20 cellular contexts compared by ENCODE assay signal in genomic region chr9:114361542-114361941, GRCh38. TPM values are rescaled to one million over a fixed set of nuclear protein-coding genes. Genes with fewer than 3 reads are reported as not detected.
A peak's percentile ranks its signal among the peaks of the same experiment; 100 is the strongest.
DNase-seq lines count a peak whose midpoint lies in the region; ATAC-seq and TF ChIP-seq lines count a peak whose summit lies in the region.
"Had no signal": no experiment of that assay in that cellular context is flagged by ENCODE, and none has a peak within 500 bp of the region (broad histone marks: within the 10 kb centered on the region; RNA-seq: fewer than 3 reads in every experiment).

No MANE protein-coding gene starts in this region.

- H3K9me2 ChIP-seq in hepatocyte (replicated peaks; ENCODE audit: insufficient read depth): no peaks in the 10 kb centered on the region

- H3K4me1 Mint-ChIP-seq in activated T-cell treated with anti-CD3 and anti-CD28 coated beads, Interleukin-2, amount 50 U/mL, for 24 hours (ENCODE audit: low read depth): peaks cover 71% of the 10 kb centered on the region
- peaks cover 67% of the 10 kb centered on the region for H3K4me1 Mint-ChIP-seq in activated T-cell treated with anti-CD3 and anti-CD28 coated beads, Interleukin-2, amount 50 U/mL, for 4 hours (ENCODE audit: low read depth)
- H3K4me1 Mint-ChIP-seq in activated CD4-positive, alpha-beta memory T cell treated with anti-CD3 and anti-CD28 coated beads for 36 hours (ENCODE audit: low read depth): peaks cover 64% of the 10 kb centered on the region
- H3K4me1 Mint-ChIP-seq in stimulated activated naive B cell treated with anti-CD40 and anti-IgM and Interleukin-4, amounts not matched to agents 10 μg/mL and 1 μg/mL and 100 μg/mL, for 72 hours: peaks cover 41 to 52% of the 10 kb centered on the region in 2 donors
- H3K4me1 Mint-ChIP-seq: neural progenitor cell had no signal

- H3K79me2 ChIP-seq in hepatocyte: no peaks in the 10 kb centered on the region

- no peaks in the 10 kb centered on the region for H3K9me3 ChIP-seq in effector memory CD4-positive, alpha-beta T cell (ENCODE audit: control insufficient read depth, low read length)
- no peaks in the 10 kb centered on the region for H3K9me3 ChIP-seq in hepatocyte (ENCODE audit: low read depth)
- H3K9me3 ChIP-seq: Caco-2, thyroid gland had no signal

- ATAC-seq in activated T-cell treated with anti-CD3 and anti-CD28 coated beads, Interleukin-2, amount 50 U/mL, for 4 hours: no peak
- no peak for ATAC-seq in stimulated activated naive B cell treated with anti-CD40 and anti-IgM and Interleukin-4, amounts not matched to agents 10 μg/mL and 1 μg/mL and 100 μg/mL, for 72 hours (replicated peaks)
- no peak for ATAC-seq in HG02798 (IDR thresholded peaks at IDR 0.05; ENCODE audit: poor library complexity, unreplicated experiment)
- ATAC-seq: SK-N-SH treated with all-trans-retinoic acid at 6 μM for 48 hours had no signal

- H3K9me3 Mint-ChIP-seq in activated T-cell treated with anti-CD3 and anti-CD28 coated beads, Interleukin-2, amount 50 U/mL, for 24 hours: no peaks in the 10 kb centered on the region
- H3K9me3 Mint-ChIP-seq in activated T-cell treated with anti-CD3 and anti-CD28 coated beads, Interleukin-2, amount 50 U/mL, for 4 hours: no peaks in the 10 kb centered on the region
- H3K9me3 Mint-ChIP-seq in activated CD4-positive, alpha-beta memory T cell treated with anti-CD3 and anti-CD28 coated beads for 36 hours: no peaks in the 10 kb centered on the region
- H3K9me3 Mint-ChIP-seq in stimulated activated naive B cell treated with anti-CD40 and anti-IgM and Interleukin-4, amounts not matched to agents 10 μg/mL and 1 μg/mL and 100 μg/mL, for 72 hours: peaks cover 4 to 5% of the 10 kb centered on the region in 2 donors
- H3K9me3 Mint-ChIP-seq: neural progenitor cell had no signal

- no peak overlapping the region for H3K4me2 ChIP-seq in hepatocyte
- H3K4me2 ChIP-seq: neural progenitor cell had no signal

- peaks cover 84% of the 10 kb centered on the region for H3K36me3 ChIP-seq in effector memory CD4-positive, alpha-beta T cell (ENCODE audit: control insufficient read depth, insufficient read depth, low read length)
- H3K36me3 ChIP-seq in hepatocyte (replicated peaks; ENCODE audit: insufficient read depth, low read depth): peaks cover 6% of the 10 kb centered on the region
- H3K36me3 ChIP-seq: neural progenitor cell had no signal

- no peak for TF ChIP-seq CTCF in hepatocyte (IDR thresholded peaks at IDR 0.05; ENCODE audit: poor library complexity)

- peaks cover 97% of the 10 kb centered on the region for H3K36me3 Mint-ChIP-seq in activated T-cell treated with anti-CD3 and anti-CD28 coated beads, Interleukin-2, amount 50 U/mL, for 24 hours (ENCODE audit: low read depth)
- H3K36me3 Mint-ChIP-seq in activated T-cell treated with anti-CD3 and anti-CD28 coated beads, Interleukin-2, amount 50 U/mL, for 4 hours (ENCODE audit: insufficient read depth): peaks cover 67% of the 10 kb centered on the region
- peaks cover 74% of the 10 kb centered on the region for H3K36me3 Mint-ChIP-seq in activated CD4-positive, alpha-beta memory T cell treated with anti-CD3 and anti-CD28 coated beads for 36 hours
- peaks cover 62 to 72% of the 10 kb centered on the region in 2 donors for H3K36me3 Mint-ChIP-seq in stimulated activated naive B cell treated with anti-CD40 and anti-IgM and Interleukin-4, amounts not matched to agents 10 μg/mL and 1 μg/mL and 100 μg/mL, for 72 hours

- no peak overlapping the region for H2AFZ ChIP-seq in hepatocyte
- H2AFZ ChIP-seq: neural progenitor cell had no signal

- no peaks in the 10 kb centered on the region for H3K27me3 ChIP-seq in effector memory CD4-positive, alpha-beta T cell (replicated peaks; ENCODE audit: control insufficient read depth, insufficient read depth, low read length, poor library complexity, severe bottlenecking)
- H3K27me3 ChIP-seq in hepatocyte: no peaks in the 10 kb centered on the region
- H3K27me3 ChIP-seq: brain microvascular endothelial cell, neural progenitor cell, thyroid gland had no signal

- 97% methylated on average over 7 of the region's 7 CpGs for WGBS in hepatocyte (ENCODE audit: low lambda C conversion rate, missing lambda C conversion rate)

- no peak for DNase-seq in activated T-cell treated with anti-CD3 and anti-CD28 coated beads, Interleukin-2, amount 50 U/mL, for 24 hours
- no peak for DNase-seq in activated T-cell treated with anti-CD3 and anti-CD28 coated beads, Interleukin-2, amount 50 U/mL, for 4 hours
- DNase-seq in activated CD4-positive, alpha-beta memory T cell treated with anti-CD3 and anti-CD28 coated beads for 36 hours: no peak
- no peak for DNase-seq in effector memory CD4-positive, alpha-beta T cell
- no peak for DNase-seq in stimulated activated naive B cell treated with anti-CD40 and anti-IgM and Interleukin-4, amounts not matched to agents 10 μg/mL and 1 μg/mL and 100 μg/mL, for 72 hours
- DNase-seq in hepatocyte (ENCODE audit: low spot score) (no peak), NCI-H2081 (lab: John Stamatoyannopoulos, UW) (no peak)
- DNase-seq: ACHN; brain microvascular endothelial cell; Caco-2; cortex of kidney; foreskin fibroblast; MM.1S; NCI-H1694 treated with DMSO at 0.1 percent for 48 hours; NCI-H446; stimulated activated CD4-positive, alpha-beta T cell treated with anti-CD3 and anti-CD28 coated beads, Interleukin-12 subunit alpha, Interleukin-12 subunit beta, amount 100 ng/mL, for 4 hours; thyroid gland had no signal

- no peaks in the 10 kb centered on the region for H4K20me1 ChIP-seq in hepatocyte (ENCODE audit: insufficient read depth, poor library complexity, severe bottlenecking)

- CTCF ChIA-PET in activated CD4-positive, alpha-beta memory T cell treated with anti-CD3 and anti-CD28 coated beads for 36 hours (lab: Charles Lee): interaction anchor here (9.5 kb wide), 1 partner anchor 23 kb away, joined by 78 read pairs; the partner anchor contains the start of gene AKNA

- H3K27ac Mint-ChIP-seq in activated T-cell treated with anti-CD3 and anti-CD28 coated beads, Interleukin-2, amount 50 U/mL, for 24 hours: peak overlapping the region; percentile 94
- H3K27ac Mint-ChIP-seq in activated CD4-positive, alpha-beta memory T cell treated with anti-CD3 and anti-CD28 coated beads for 36 hours: peak overlapping the region; percentile 90
- H3K27ac Mint-ChIP-seq in stimulated activated naive B cell treated with anti-CD40 and anti-IgM and Interleukin-4, amounts not matched to agents 10 μg/mL and 1 μg/mL and 100 μg/mL, for 72 hours: peak overlapping the region; percentile 56
- H3K27ac Mint-ChIP-seq: neural progenitor cell had no signal

- intact Hi-C loops in activated CD4-positive, alpha-beta memory T cell treated with anti-CD3 and anti-CD28 coated beads for 36 hours (cut with micrococcal nuclease): no loop called here

- H3K4me3 Mint-ChIP-seq in activated T-cell treated with anti-CD3 and anti-CD28 coated beads, Interleukin-2, amount 50 U/mL, for 24 hours: no peak overlapping the region
- H3K4me3 Mint-ChIP-seq in activated T-cell treated with anti-CD3 and anti-CD28 coated beads, Interleukin-2, amount 50 U/mL, for 4 hours: no peak overlapping the region
- H3K4me3 Mint-ChIP-seq in activated CD4-positive, alpha-beta memory T cell treated with anti-CD3 and anti-CD28 coated beads for 36 hours: no peak overlapping the region
- no peak overlapping the region for H3K4me3 Mint-ChIP-seq in stimulated activated naive B cell treated with anti-CD40 and anti-IgM and Interleukin-4, amounts not matched to agents 10 μg/mL and 1 μg/mL and 100 μg/mL, for 72 hours
- H3K4me3 Mint-ChIP-seq: neural progenitor cell had no signal

- no peak overlapping the region for H3K4me3 ChIP-seq in effector memory CD4-positive, alpha-beta T cell (ENCODE audit: insufficient read depth, low read depth, low read length, poor library complexity, severe bottlenecking)
- H3K4me3 ChIP-seq in hepatocyte: no peak overlapping the region
- H3K4me3 ChIP-seq: neural progenitor cell, thyroid gland had no signal

- peaks cover 44% of the 10 kb centered on the region for H3K4me1 ChIP-seq in effector memory CD4-positive, alpha-beta T cell (ENCODE audit: control insufficient read depth, insufficient read depth, low read length, poor library complexity, severe bottlenecking)
- H3K4me1 ChIP-seq in hepatocyte (ENCODE audit: insufficient read depth): peaks cover 23% of the 10 kb centered on the region
- H3K4me1 ChIP-seq: neural progenitor cell had no signal

- POLR2A ChIA-PET in activated CD4-positive, alpha-beta memory T cell treated with anti-CD3 and anti-CD28 coated beads for 36 hours (lab: Charles Lee): no interaction called here

- H3K27ac ChIP-seq in effector memory CD4-positive, alpha-beta T cell (ENCODE audit: insufficient read depth, low read length, poor library complexity, severe bottlenecking): peak overlapping the region; percentile 51
- no peak overlapping the region for H3K27ac ChIP-seq in hepatocyte
- H3K27ac ChIP-seq: brain microvascular endothelial cell, neural progenitor cell, thyroid gland had no signal

- H3K27me3 Mint-ChIP-seq in activated T-cell treated with anti-CD3 and anti-CD28 coated beads, Interleukin-2, amount 50 U/mL, for 24 hours: no peaks in the 10 kb centered on the region
- no peaks in the 10 kb centered on the region for H3K27me3 Mint-ChIP-seq in activated T-cell treated with anti-CD3 and anti-CD28 coated beads, Interleukin-2, amount 50 U/mL, for 4 hours (ENCODE audit: low read depth)
- no peaks in the 10 kb centered on the region for H3K27me3 Mint-ChIP-seq in activated CD4-positive, alpha-beta memory T cell treated with anti-CD3 and anti-CD28 coated beads for 36 hours
- no peaks in the 10 kb centered on the region for H3K27me3 Mint-ChIP-seq in stimulated activated naive B cell treated with anti-CD40 and anti-IgM and Interleukin-4, amounts not matched to agents 10 μg/mL and 1 μg/mL and 100 μg/mL, for 72 hours

RNA-seq across cellular contexts. Expression of gene AKNA, which starts 26.2 kb away (rescaled TPM):
- total RNA-seq in activated T-cell treated with anti-CD3 and anti-CD28 coated beads, Interleukin-2, amount 50 U/mL, for 4 hours: 10 to 100 TPM; 77.2 to 81.7 (median 80.6) TPM
- total RNA-seq in activated CD4-positive, alpha-beta memory T cell treated with anti-CD3 and anti-CD28 coated beads for 36 hours: 100 to 1,000 TPM; 127 to 130 TPM
- total RNA-seq in hepatocyte: 12.9 and 13.8 TPM in 2 replicates
- 4.5 and 6.6 TPM in 2 replicates for polyA plus RNA-seq in hepatocyte

RNA-seq across cellular contexts. Expression of gene ORM2, which starts 31.9 kb away (rescaled TPM):
- 1 to 10 TPM in 1 of 3 donors, under 1 TPM in 1, not detected in 1; 0.84 to 1.0 TPM for total RNA-seq in activated T-cell treated with anti-CD3 and anti-CD28 coated beads, Interleukin-2, amount 50 U/mL, for 4 hours
- not detected for total RNA-seq in activated CD4-positive, alpha-beta memory T cell treated with anti-CD3 and anti-CD28 coated beads for 36 hours
- total RNA-seq in hepatocyte: 45.7 and 52.0 TPM in 2 replicates
- polyA plus RNA-seq in hepatocyte: 80.9 and 136 TPM in 2 replicates
- total RNA-seq: thyroid gland had no signal

RNA-seq across cellular contexts. Expression of gene ORM1, which starts 38.6 kb away (rescaled TPM):
- total RNA-seq in activated T-cell treated with anti-CD3 and anti-CD28 coated beads, Interleukin-2, amount 50 U/mL, for 4 hours: 1 to 10 TPM; 2.4 to 4.5 (median 3.5) TPM
- total RNA-seq in activated CD4-positive, alpha-beta memory T cell treated with anti-CD3 and anti-CD28 coated beads for 36 hours: not detected
- 397 and 472 TPM in 2 replicates for total RNA-seq in hepatocyte
- polyA plus RNA-seq in hepatocyte: 538 and 976 TPM in 2 replicates
- total RNA-seq: thyroid gland had no signal

Comparison
In these comparisons a context has a peak if more than half of its experiments do, and no peak if none do; other contexts are left out.
1. RNA of gene ORM2, which starts 31.9 kb away (total RNA-seq): 45.7 to 52.0 TPM in hepatocyte; 0.84 to 1.0 TPM in activated T-cell treated with anti-CD3 and anti-CD28 coated beads, Interleukin-2, amount 50 U/mL, for 4 hours and not detected in activated CD4-positive, alpha-beta memory T cell treated with anti-CD3 and anti-CD28 coated beads for 36 hours; every median in the first group is over 10 times any median in the second.
2. RNA of gene ORM1, which starts 38.6 kb away (total RNA-seq): 397 to 472 TPM in hepatocyte; 2.4 to 4.5 TPM in activated T-cell treated with anti-CD3 and anti-CD28 coated beads, Interleukin-2, amount 50 U/mL, for 4 hours and not detected in activated CD4-positive, alpha-beta memory T cell treated with anti-CD3 and anti-CD28 coated beads for 36 hours; every median in the first group is over 10 times any median in the second.
3. Peak in every context shown above with its lines, with median percentiles within 50 percentile points of each other: H3K27ac Mint-ChIP-seq.